In genomic region chr13:112845511-112846144, GRCh38 we compare ENCODE assay signal across 17 cellular contexts.
A peak's percentile ranks its signal among the peaks of the same experiment; 100 is the strongest.
DNase-seq lines count a peak whose midpoint lies in the region; ATAC-seq, FAIRE-seq and TF ChIP-seq lines count a peak whose summit lies in the region.
"Had no signal": no experiment of that assay in that cellular context is flagged by ENCODE, and none has a peak within 500 bp of the region (broad histone marks: within the 10 kb centered on the region; RNA-seq: fewer than 3 reads in every experiment).

No MANE protein-coding gene starts in this region.

- no peak overlapping the region for H4K8ac ChIP-seq in H1 (ENCODE audit: extremely low read depth, insufficient read depth, low read length)

- H2BK15ac ChIP-seq in H1 (ENCODE audit: low read length) = no peak overlapping the region

- no peak for TF ChIP-seq POLR2A in H1 (IDR thresholded peaks at IDR 0.05; ENCODE audit: control extremely low read depth in 1 of 2, low read depth in 2 of 2, low read length in 2 of 2)
- no peak for TF ChIP-seq POLR2A in H54 (IDR thresholded peaks at IDR 0.05; ENCODE audit: low read depth, low read length)

- H4K91ac ChIP-seq in H1 (replicated peaks; ENCODE audit: insufficient read length, low read length) = no peak overlapping the region

- POLR2A ChIA-PET in H1 (lab: Charles Lee; ENCODE audit: partially characterized antibody) = no interaction called here
- POLR2A ChIA-PET in activated CD4-positive, alpha-beta T cell treated with anti-CD3 and anti-CD28 coated beads for 36 hours (lab: Charles Lee) = no interaction called here

- peaks cover 6 to 25% (median 10%) of the 10 kb centered on the region in 4 experiments; a peak in 6 of 8 replicates for H3K36me3 ChIP-seq in H1 (ENCODE audit: control insufficient read depth in 2 of 4, insufficient read depth in 4 of 4, low read length in 3 of 4)

- no peak for TF ChIP-seq RAD21 in H1 (IDR thresholded peaks at IDR 0.05 in 1 of 2, conservative IDR thresholded peaks at IDR 0.05 in 1 of 2; ENCODE audit: low read depth in 2 of 2, low read length in 2 of 2)

- no peak overlapping the region for H3K4me3 Mint-ChIP-seq in activated CD4-positive, alpha-beta T cell treated with anti-CD3 and anti-CD28 coated beads for 36 hours
- H3K4me3 Mint-ChIP-seq: CD4-positive, alpha-beta T cell had no signal

- no peak overlapping the region for H3K4me2 ChIP-seq in H1 (ENCODE audit: insufficient read depth in 1 of 2, low read depth in 2 of 2, low read length in 2 of 2)
- H3K4me2 ChIP-seq: A549, KMS-11 had no signal

- H3K27ac Mint-ChIP-seq in activated CD4-positive, alpha-beta T cell treated with anti-CD3 and anti-CD28 coated beads for 36 hours = no peak overlapping the region
- H3K27ac Mint-ChIP-seq: CD4-positive, alpha-beta T cell had no signal

- TF ChIP-seq EP300 in H1 (IDR thresholded peaks at IDR 0.05; ENCODE audit: borderline replicate concordance in 1 of 2, low read depth in 2 of 2, low read length in 2 of 2) = no peak

- no peaks in the 10 kb centered on the region for H3K9me3 ChIP-seq in H1 (ENCODE audit: insufficient read depth in 2 of 2, low read depth in 1 of 2, low read length in 1 of 2)
- H3K9me3 ChIP-seq: A549, HAP-1 had no signal

- no peak overlapping the region for H2BK20ac ChIP-seq in H1 (ENCODE audit: low read length)

- no peak for DNase-seq in H1 (ENCODE audit: low read depth in 1 of 2, low spot score in 2 of 2)
- peak; percentile 32 for DNase-seq in islet precursor cell
- DNase-seq in retina = peak; percentile 17
- DNase-seq in activated CD4-positive, alpha-beta T cell treated with anti-CD3 and anti-CD28 coated beads for 36 hours = no peak
- DNase-seq in H54 (ENCODE audit: insufficient read length, low spot score) = no peak
- DNase-seq: AML-193, Caco-2, GOT3 had no signal

- H4K5ac ChIP-seq in H1 (ENCODE audit: insufficient read length, low read depth, low read length) = no peak overlapping the region

- H3K23ac ChIP-seq in H1 (ENCODE audit: insufficient read length) = no peak overlapping the region

- H3K36me3 Mint-ChIP-seq in activated CD4-positive, alpha-beta T cell treated with anti-CD3 and anti-CD28 coated beads for 36 hours (ENCODE audit: low read depth) = peaks cover 31% of the 10 kb centered on the region

- H2AFZ ChIP-seq in H1 (ENCODE audit: low read length) = no peak overlapping the region

- H2BK12ac ChIP-seq in H1 (ENCODE audit: low read depth, low read length) = no peak overlapping the region

- no peak overlapping the region for H3K9ac ChIP-seq in H1 (replicated peaks in 1 of 4; ENCODE audit: extremely low read depth in 1 of 4, low read depth in 3 of 4, low read length in 3 of 4)
- H3K9ac ChIP-seq: KMS-11 had no signal

- ATAC-seq in GM18498 (IDR thresholded peaks at IDR 0.05; ENCODE audit: unreplicated experiment) (no peak), GM19452 (IDR thresholded peaks at IDR 0.05; ENCODE audit: unreplicated experiment) (no peak)
- ATAC-seq in activated CD4-positive, alpha-beta T cell treated with anti-CD3 and anti-CD28 coated beads for 36 hours = no peak
- ATAC-seq: A549 had no signal

- WGBS in H1 (ENCODE audit: extremely low coverage in 1 of 2, insufficient coverage in 1 of 2, insufficient read length in 1 of 2, insufficient replicate concordance in 2 of 2, low coverage in 1 of 2, low lambda C conversion rate in 2 of 2, missing lambda C conversion rate in 1 of 2), 2 experiments = 91% methylated on average over 23 of the region's 23 CpGs; no CpG with 5 or more reads in 1 of the 2 experiments

- H3K23me2 ChIP-seq in H1 (ENCODE audit: low read depth, low read length) = no peaks in the 10 kb centered on the region

- H2BK120ac ChIP-seq in H1 (replicated peaks; ENCODE audit: low read depth, low read length) = no peak overlapping the region

- H3K79me1 ChIP-seq in H1 (ENCODE audit: low read depth, low read length) = no peaks in the 10 kb centered on the region; the same call in 1 of the 2 replicates

- no peak overlapping the region for H3K4ac ChIP-seq in H1 (replicated peaks; ENCODE audit: insufficient read length, low read depth, low read length)

- H3K56ac ChIP-seq in H1 (replicated peaks; ENCODE audit: insufficient read length, low read depth, low read length) = no peak overlapping the region

- H3K4me1 Mint-ChIP-seq in activated CD4-positive, alpha-beta T cell treated with anti-CD3 and anti-CD28 coated beads for 36 hours = peaks cover 8% of the 10 kb centered on the region

- no peak overlapping the region for H3K27ac ChIP-seq in H1 (ENCODE audit: low read depth, low read length)
- H3K27ac ChIP-seq: A549, C4-2B, KMS-11 had no signal

- no peaks in the 10 kb centered on the region for H3K4me1 ChIP-seq in H1 (replicated peaks in 1 of 4; ENCODE audit: control insufficient read depth in 3 of 4, insufficient read depth in 4 of 4, low read length in 3 of 4)
- H3K4me1 ChIP-seq: A549, Caco-2, HAP-1 had no signal

- intact Hi-C loops in activated CD4-positive, alpha-beta T cell treated with anti-CD3 and anti-CD28 coated beads for 36 hours (cut with DNase I, micrococcal nuclease) = no loop called here

- no peak for TF ChIP-seq CTCF in H1 (IDR thresholded peaks at IDR 0.05; ENCODE audit: control extremely low read depth in 1 of 3, insufficient read depth in 1 of 3, low read depth in 1 of 3, low read length in 3 of 3)

- no peaks in the 10 kb centered on the region for H3K79me2 ChIP-seq in H1 (ENCODE audit: control insufficient read depth in 1 of 2, insufficient read depth in 2 of 2, low read length in 2 of 2)

- no peaks in the 10 kb centered on the region for H3K9me3 Mint-ChIP-seq in activated CD4-positive, alpha-beta T cell treated with anti-CD3 and anti-CD28 coated beads for 36 hours (ENCODE audit: low read depth)
- H3K9me3 Mint-ChIP-seq: CD4-positive, alpha-beta T cell had no signal

- H3K14ac ChIP-seq in H1 (ENCODE audit: insufficient read length) = no peak overlapping the region

- FAIRE-seq in H1 (lab: Jason Lieb, UNC) = no peak
- no peak for FAIRE-seq in H54 (lab: Jason Lieb, UNC)
- FAIRE-seq: A549, D721Med, G401.6 had no signal

- no peaks in the 10 kb centered on the region for H3K27me3 Mint-ChIP-seq in activated CD4-positive, alpha-beta T cell treated with anti-CD3 and anti-CD28 coated beads for 36 hours
- H3K27me3 Mint-ChIP-seq: CD4-positive, alpha-beta T cell had no signal

- no peaks in the 10 kb centered on the region for H3K27me3 ChIP-seq in H1 (replicated peaks in 1 of 4; ENCODE audit: control insufficient read depth in 3 of 4, extremely low read depth in 1 of 4, insufficient read depth in 3 of 4, low read length in 3 of 4)

- no peak overlapping the region for H3K18ac ChIP-seq in H1 (ENCODE audit: extremely low read depth, low read length)

- no peak overlapping the region for H3K4me3 ChIP-seq in H1 (ENCODE audit: extremely low read depth in 1 of 4, insufficient read depth in 2 of 4, low read depth in 3 of 4, low read length in 4 of 4)
- H3K4me3 ChIP-seq: A549, HAP-1 had no signal

- peaks cover 5 to 7% of the 10 kb centered on the region in 2 experiments for H4K20me1 ChIP-seq in H1 (replicated peaks in 1 of 2; ENCODE audit: control insufficient read depth in 1 of 2, insufficient read depth in 2 of 2, low read length in 2 of 2)

- H2AK5ac ChIP-seq in H1 (ENCODE audit: low read depth, low read length) = no peak overlapping the region

- H2BK5ac ChIP-seq in H1 (ENCODE audit: low read depth, low read length) = no peak overlapping the region

- CTCF ChIA-PET in H1 (lab: Charles Lee; ENCODE audit: partially characterized antibody) = no interaction called here
- CTCF ChIA-PET in activated CD4-positive, alpha-beta T cell treated with anti-CD3 and anti-CD28 coated beads for 36 hours (lab: Charles Lee) = no interaction called here

TF ChIP-seq in H1, 55 proteins besides CTCF, POLR2A, EP300 and RAD21:
- TF ChIP-seq GABPA (IDR thresholded peaks at IDR 0.05; ENCODE audit: borderline replicate concordance, insufficient read depth, low read length) (no peak), BRCA1 (IDR thresholded peaks at IDR 0.05; ENCODE audit: low read depth, low read length) (peak; percentile 64)
TF ChIP-seq in H1: peak in this region for 1.

Comparison
In these comparisons a context has a peak if more than half of its experiments do, and no peak if none do; other contexts are left out.
1. DNase-seq: peak in islet precursor cell (single experiment) and retina (single experiment); none in H1 (0 of 2), activated CD4-positive, alpha-beta T cell treated with anti-CD3 and anti-CD28 coated beads for 36 hours (single experiment) and H54 (single experiment).